Comparison of ENCODE assay signal across 9 cellular contexts in the genomic region with DNA sequence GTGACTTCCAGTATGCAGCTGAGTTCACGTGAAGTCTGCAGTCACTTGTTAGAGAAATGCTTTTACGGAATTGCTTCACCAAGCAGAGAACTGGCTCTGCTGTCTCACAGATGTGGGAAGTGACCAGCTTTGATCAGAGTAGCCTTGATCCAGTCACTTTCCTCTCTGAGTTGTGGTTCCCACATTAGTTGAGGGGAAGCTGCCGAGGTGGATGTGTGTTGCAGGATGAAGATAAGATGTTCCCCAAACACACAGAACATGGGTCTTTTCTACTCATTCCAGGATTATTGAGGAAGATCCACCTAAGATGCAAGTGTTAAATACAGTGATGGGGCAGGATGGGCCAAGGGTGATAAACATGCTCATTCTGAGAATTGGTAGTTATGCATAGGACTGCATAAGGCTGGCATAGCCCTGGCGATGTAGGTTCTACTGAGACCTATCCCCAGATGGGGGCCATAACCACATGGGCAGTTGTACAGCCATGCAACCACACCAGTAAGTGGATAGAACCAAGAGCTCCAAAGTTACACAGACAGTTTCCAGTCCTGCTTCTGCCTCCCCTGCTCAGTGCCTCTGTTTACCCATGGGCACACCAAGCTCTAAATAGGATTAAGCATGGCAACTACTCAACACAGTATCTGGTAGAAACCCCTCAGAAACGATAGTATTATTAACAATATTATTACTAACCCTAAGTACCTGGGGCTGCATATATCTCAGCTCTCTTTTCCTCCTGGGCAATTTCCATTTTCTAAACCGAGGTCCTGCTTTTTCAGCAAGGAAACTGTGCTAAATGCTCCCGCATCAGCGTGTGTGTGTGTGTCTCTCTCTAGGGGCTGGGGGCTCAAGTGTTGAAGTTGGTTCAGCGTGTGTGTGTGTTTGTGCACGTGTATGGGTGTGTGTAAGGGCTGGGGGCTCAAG.
DNase-seq lines count a peak whose midpoint lies in the region; ATAC-seq and TF ChIP-seq lines count a peak whose summit lies in the region.
"Had no signal": no experiment of that assay in that cellular context is flagged by ENCODE, and none has a peak within 500 bp of the region (broad histone marks: within the 10 kb centered on the region; RNA-seq: fewer than 3 reads in every experiment).

No MANE protein-coding gene starts in this region.

- H3K9ac ChIP-seq in HUES6 (ENCODE audit: low read length) (peak overlapping the region; percentile 85), mucosa of stomach (ENCODE audit: low read length) (peak overlapping the region; percentile 69)

- H3K4me1 ChIP-seq in ACC112 (ENCODE audit: control insufficient read depth, insufficient read depth, low read length, unreplicated experiment) (no peaks in the 10 kb centered on the region), HUES6 (ENCODE audit: control insufficient read depth, insufficient read depth, low read length) (peaks cover 4% of the 10 kb centered on the region; the same call in 1 of the 2 replicates), mucosa of stomach (ENCODE audit: control insufficient read depth, insufficient read depth, low read length) (peaks cover 22% of the 10 kb centered on the region)

- peaks cover 28% of the 10 kb centered on the region for H3K4me1 Mint-ChIP-seq in chondrocyte (ENCODE audit: low read depth)

- no peak for TF ChIP-seq CTCF in chondrocyte (IDR thresholded peaks at IDR 0.05)

- H3K4me3 Mint-ChIP-seq in chondrocyte (ENCODE audit: unreplicated experiment): peak overlapping the region; percentile 85

- no peaks in the 10 kb centered on the region for H3K9me3 ChIP-seq in HUES6 (ENCODE audit: control insufficient read depth, insufficient read depth, low read depth, low read length)
- no peaks in the 10 kb centered on the region for H3K9me3 ChIP-seq in mucosa of stomach (ENCODE audit: control insufficient read depth, low read length)

- H3K27ac ChIP-seq in ACC112 (ENCODE audit: low read depth, low read length) (no peak overlapping the region), HUES6 (ENCODE audit: low read depth, low read length) (no peak overlapping the region)

- H3K9me3 Mint-ChIP-seq in chondrocyte (ENCODE audit: low read depth): no peaks in the 10 kb centered on the region

- H3K36me3 Mint-ChIP-seq in chondrocyte (ENCODE audit: low read depth): no peaks in the 10 kb centered on the region

- no peak for ATAC-seq in HG03460 (IDR thresholded peaks at IDR 0.05; ENCODE audit: unreplicated experiment)
- ATAC-seq in HG03097 (IDR thresholded peaks at IDR 0.05; ENCODE audit: low FRiP score, unreplicated experiment): no peak

- H3K79me2 ChIP-seq in ACC112 (ENCODE audit: control insufficient read depth, insufficient read depth, low read length, unreplicated experiment): no peaks in the 10 kb centered on the region

- no peak for DNase-seq in chondrocyte (ENCODE audit: low spot score)
- DNase-seq in cortex of kidney (lab: John Stamatoyannopoulos, UW): no peak
- no peak for DNase-seq in NCI-H526 treated with DMSO at 0.1 percent for 48 hours (lab: John Stamatoyannopoulos, UW)
- DNase-seq: SHP77 had no signal

- H2AFZ ChIP-seq in ACC112 (ENCODE audit: low read length, unreplicated experiment): no peak overlapping the region

- H3K36me3 ChIP-seq in ACC112 (ENCODE audit: insufficient read depth, low read length) (no peaks in the 10 kb centered on the region), HUES6 (ENCODE audit: control insufficient read depth, insufficient read depth, low read length) (no peaks in the 10 kb centered on the region), mucosa of stomach (ENCODE audit: control insufficient read depth, insufficient read depth, low read length) (no peaks in the 10 kb centered on the region)

- H3K27me3 ChIP-seq in ACC112 (ENCODE audit: insufficient read depth, low read length) (no peaks in the 10 kb centered on the region), HUES6 (ENCODE audit: control insufficient read depth, insufficient read depth, low read length) (no peaks in the 10 kb centered on the region), mucosa of stomach (ENCODE audit: control insufficient read depth, insufficient read depth, low read length) (no peaks in the 10 kb centered on the region)

- no peaks in the 10 kb centered on the region for H3K27me3 Mint-ChIP-seq in chondrocyte (ENCODE audit: low read depth)

- peak overlapping the region; percentile 65 for H3K27ac Mint-ChIP-seq in chondrocyte (ENCODE audit: unreplicated experiment)

- peak overlapping the region; percentile 75 for H3K4me3 ChIP-seq in ACC112 (ENCODE audit: low read depth, low read length)
- H3K4me3 ChIP-seq in HUES6 (ENCODE audit: low read depth, low read length): peak overlapping the region; percentile 82
- H3K4me3 ChIP-seq in mucosa of stomach (ENCODE audit: low read length): peak overlapping the region; percentile 39
